Comparison of ENCODE assay signal across 11 cellular contexts in the genomic region with DNA sequence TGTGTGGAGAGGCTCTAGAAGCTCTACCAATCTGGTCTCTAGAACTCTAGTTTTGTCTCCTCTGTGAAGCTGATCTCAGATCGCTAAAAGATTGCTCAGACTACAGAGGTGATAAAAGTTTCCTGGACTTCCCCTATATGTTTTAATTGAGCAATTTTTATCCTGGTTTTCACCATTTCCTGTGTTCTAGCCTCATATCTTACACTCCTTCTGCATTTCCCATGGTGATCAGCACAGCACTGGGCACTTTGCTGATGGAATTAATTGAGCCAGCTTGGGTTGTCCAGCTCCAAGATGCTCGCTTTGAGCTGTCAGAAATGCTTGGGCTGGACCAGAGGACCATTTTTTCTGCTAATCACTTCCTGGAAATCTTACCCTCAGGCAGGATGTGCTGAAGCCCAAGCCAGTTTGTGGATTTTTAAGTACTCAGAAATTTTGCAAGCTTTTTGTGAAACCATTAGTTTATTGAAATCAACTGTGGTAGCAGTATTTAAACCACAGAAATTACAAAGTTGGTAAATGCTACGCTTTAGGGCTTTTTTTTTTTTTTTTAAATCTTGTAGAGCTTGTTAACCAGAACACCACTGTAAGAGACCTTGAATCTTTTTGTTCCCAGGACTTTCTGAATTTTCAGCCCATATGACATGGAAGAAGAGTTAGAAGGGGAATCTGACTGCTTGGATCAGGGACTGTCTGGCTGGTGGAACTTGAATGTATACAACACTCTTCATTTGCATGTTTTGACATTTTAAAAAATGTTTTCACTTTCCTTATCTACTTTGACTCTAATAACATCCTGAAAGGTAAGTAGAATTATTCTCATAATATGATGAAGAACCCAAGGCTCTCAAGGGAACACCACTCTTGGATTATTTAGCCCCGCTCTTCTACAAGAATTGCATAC. TPM values are rescaled to one million over a fixed set of nuclear protein-coding genes. Genes with fewer than 3 reads are reported as not detected.
DNase-seq lines count a peak whose midpoint lies in the region; ATAC-seq, FAIRE-seq and TF ChIP-seq lines count a peak whose summit lies in the region.
"Had no signal": no experiment of that assay in that cellular context is flagged by ENCODE, and none has a peak within 500 bp of the region (broad histone marks: within the 10 kb centered on the region; RNA-seq: fewer than 3 reads in every experiment).

No MANE protein-coding gene starts in this region.

- no peaks in the 10 kb centered on the region for H3K9me3 ChIP-seq in SU-DHL-6 (ENCODE audit: insufficient read depth, low read length)
- H3K9me3 ChIP-seq: Caco-2, heart right ventricle had no signal

- H3K27ac Mint-ChIP-seq in CD14-positive monocyte, result peak overlapping the region; percentile 72 to 93 (median 88)

- H3K36me3 ChIP-seq in SU-DHL-6 (ENCODE audit: low read length), result peaks cover 37% of the 10 kb centered on the region

- no peak overlapping the region for H3K4me3 ChIP-seq in SU-DHL-6 (ENCODE audit: insufficient read depth, low read length, poor library complexity, severe bottlenecking)
- no peak overlapping the region for H3K4me3 ChIP-seq in epithelial cell of esophagus (ENCODE audit: low read length)
- H3K4me3 ChIP-seq: heart right ventricle had no signal

- no peak overlapping the region for H3K4me2 ChIP-seq in SU-DHL-6 (ENCODE audit: low read depth, low read length, poor library complexity, severe bottlenecking)

- no peaks in the 10 kb centered on the region for H3K27me3 Mint-ChIP-seq in CD14-positive monocyte (ENCODE audit: low read depth in 3 of 3)

- H3F3A ChIP-seq in SU-DHL-6 (ENCODE audit: insufficient read depth), result peaks cover 42% of the 10 kb centered on the region

- no peaks in the 10 kb centered on the region for H3K9me2 ChIP-seq in SU-DHL-6 (replicated peaks; ENCODE audit: insufficient read depth, low read length)

- intact Hi-C loops in CD14-positive monocyte (cut with micrococcal nuclease), result loop anchor here (5.0 to 10.0 kb wide), 4 partner anchors 44 to 269 kb away; a partner anchor contains a TSS

- H3K9me3 Mint-ChIP-seq in CD14-positive monocyte, result no peaks in the 10 kb centered on the region

- H2AFZ ChIP-seq in SU-DHL-6 (ENCODE audit: low read depth, low read length, severe bottlenecking), result no peak overlapping the region

- FAIRE-seq in GM19239 (lab: Jason Lieb, UNC), result peak; percentile 66

- peak overlapping the region; percentile 53 to 67 for H3K4me3 Mint-ChIP-seq in CD14-positive monocyte

- peaks cover 14% of the 10 kb centered on the region; the same call in 1 of the 2 replicates for H4K20me1 ChIP-seq in SU-DHL-6 (ENCODE audit: low read depth, low read length)

- no peak for DNase-seq in CD14-positive monocyte (ENCODE audit: low spot score)
- DNase-seq in GM19239 (ENCODE audit: insufficient read length, low spot score), result no peak
- DNase-seq in epithelial cell of esophagus (ENCODE audit: low read depth), result peak; percentile 6
- DNase-seq in anterior cingulate cortex (lab: John Stamatoyannopoulos, UW), result no peak
- no peak for DNase-seq in NCI-H2107 (lab: John Stamatoyannopoulos, UW)
- DNase-seq: Caco-2, heart right ventricle had no signal

- H3K27me3 ChIP-seq in SU-DHL-6 (ENCODE audit: low read length), result no peaks in the 10 kb centered on the region

- no peak overlapping the region for H3K9ac ChIP-seq in SU-DHL-6 (ENCODE audit: low read length)

- TF ChIP-seq CTCF in CD14-positive monocyte (IDR thresholded peaks at IDR 0.05) (no peak), SU-DHL-6 (IDR thresholded peaks at IDR 0.05; ENCODE audit: insufficient read depth, low read length, poor library complexity, severe bottlenecking) (no peak), epithelial cell of esophagus (IDR thresholded peaks at IDR 0.05; ENCODE audit: insufficient read depth, low read depth, low read length, missing control alignments) (no peak)

- H3K36me3 Mint-ChIP-seq in CD14-positive monocyte, result peaks cover 82 to 93% of the 10 kb centered on the region in 2 donors

- peak overlapping the region; percentile 40; the same call in 1 of the 2 replicates for H3K27ac ChIP-seq in SU-DHL-6 (ENCODE audit: low read depth, low read length)

- ATAC-seq in GM19467 (IDR thresholded peaks at IDR 0.05; ENCODE audit: unreplicated experiment) (no peak), HG02970 (IDR thresholded peaks at IDR 0.05; ENCODE audit: low FRiP score, unreplicated experiment) (no peak)
- ATAC-seq: SK-N-SH treated with all-trans-retinoic acid at 6 μM for 48 hours had no signal

- H3K4me1 Mint-ChIP-seq in CD14-positive monocyte, result peaks cover 65% of the 10 kb centered on the region

- H3K79me2 ChIP-seq in SU-DHL-6 (ENCODE audit: insufficient read depth, low read length), result peaks cover 63% of the 10 kb centered on the region

RNA-seq across cellular contexts. Expression of a gene that starts 28.4 kb away (rescaled TPM):
- polyA plus RNA-seq in CD14-positive monocyte, result 100 to 1,000 TPM; 356 to 363 TPM

RNA-seq across cellular contexts. Expression of a gene that starts 36.4 kb away (rescaled TPM):
- polyA plus RNA-seq in CD14-positive monocyte, result under 1 TPM in 1 of 2 donors, not detected in 1; 0.65 TPM

RNA-seq across cellular contexts. Expression of a gene that starts 55.8 kb away (rescaled TPM):
- polyA plus RNA-seq in CD14-positive monocyte, result 10 to 100 TPM; 15.8 to 16.0 TPM
